ENCODE assay signal across 20 cellular contexts in genomic region chr1:65845758-65846060, GRCh38.
"Had no signal": no experiment of that assay in that cellular context is flagged by ENCODE, and none has a peak within 500 bp of the region (broad histone marks: within the 10 kb centered on the region; RNA-seq: fewer than 3 reads in every experiment).

No MANE protein-coding gene starts in this region.

- H3K36me3 ChIP-seq: gastroesophageal sphincter, neutrophil, ovary, prostate gland, spleen had no signal

- H3K4me1 ChIP-seq: prostate gland, spleen, testis had no signal

- H3K27me3 ChIP-seq: gastroesophageal sphincter, neutrophil, ovary, spleen, testis had no signal

- H3K27ac ChIP-seq: coronary artery, gastroesophageal sphincter, neutrophil, ovary, prostate gland, spleen, testis had no signal

- DNase-seq: activated CD4-positive, alpha-beta memory T cell treated with anti-CD3 and anti-CD28 coated beads for 36 hours; activated CD4-positive, alpha-beta T cell treated with anti-CD3 and anti-CD28 coated beads for 48 hours; activated effector memory CD4-positive, alpha-beta T cell treated with Interleukin-2 at 50 U/mL for 16 hours; activated naive CD4-positive, alpha-beta T cell treated with anti-CD3 and anti-CD28 coated beads for 36 hours; activated T-cell treated with anti-CD3 and anti-CD28 coated beads, Interleukin-2, amount 50 U/mL, for 72 hours; amygdala; cerebellar nuclear complex; endodermal cell; head of caudate nucleus; islet precursor cell; left cardiac atrium; ovary; spleen; stimulated activated CD4-positive, alpha-beta T cell treated with anti-CD3 and anti-CD28 coated beads, Interleukin-4, amount 100 ng/mL, for 1 hour; stimulated activated naive CD4-positive, alpha-beta T cell; testis had no signal

- ATAC-seq: activated T-cell treated with anti-CD3 and anti-CD28 coated beads, Interleukin-2, amount 50 U/mL, for 72 hours; gastroesophageal sphincter had no signal

- H3K4me3 ChIP-seq: coronary artery, gastroesophageal sphincter, ovary, prostate gland, spleen, testis had no signal

- H3K9me3 ChIP-seq: neutrophil, ovary, prostate gland, testis had no signal
